12 cellular contexts compared by ENCODE assay signal in genomic region chr2:237154894-237155851, GRCh38.
DNase-seq lines count a peak whose midpoint lies in the region; ATAC-seq and TF ChIP-seq lines count a peak whose summit lies in the region.
"Had no signal": no experiment of that assay in that cellular context is flagged by ENCODE, and none has a peak within 500 bp of the region (broad histone marks: within the 10 kb centered on the region; RNA-seq: fewer than 3 reads in every experiment).

No MANE protein-coding gene starts in this region.

- H3K27me3 Mint-ChIP-seq in activated naive CD4-positive, alpha-beta T cell treated with anti-CD3 and anti-CD28 coated beads, Interleukin-2, amount 50 U/mL, for 24 hours: no peaks in the 10 kb centered on the region
- H3K27me3 Mint-ChIP-seq in activated naive CD4-positive, alpha-beta T cell treated with anti-CD3 and anti-CD28 coated beads, Interleukin-2, amount 10 ng/mL, durations not matched to agents 7 days and 5 days: peaks cover 23% of the 10 kb centered on the region
- H3K27me3 Mint-ChIP-seq in stimulated activated naive CD8-positive, alpha-beta T cell treated with anti-CD3 and anti-CD28 coated beads, Interleukin-15, amount 100 ng/mL, for 72 hours: no peaks in the 10 kb centered on the region

- peak overlapping the region; percentile 90 for H3K9ac ChIP-seq in IMR-90 (ENCODE audit: low read depth, low read length)

- CTCF ChIA-PET in activated naive CD4-positive, alpha-beta T cell treated with anti-CD3 and anti-CD28 coated beads, Interleukin-2, amount 10 ng/mL, durations not matched to agents 7 days and 5 days (lab: Charles Lee): interaction anchor here (0.7 to 5.5 kb wide), 10 partner anchors 73 to 417 kb away, joined by 3 to 30 read pairs (median 7); no protein-coding TSS in a partner anchor
- CTCF ChIA-PET in IMR-90 (lab: Yijun Ruan, JAX): interaction anchor here (0.8 to 1.7 kb wide), 4 partner anchors 10 to 316 kb away, joined by 3 to 4 read pairs (median 4); no protein-coding TSS in a partner anchor

- TF ChIP-seq RAD21 in IMR-90 (IDR thresholded peaks at IDR 0.05; ENCODE audit: low read length): no peak

- peak overlapping the region; percentile 90 for H2BK15ac ChIP-seq in IMR-90 (ENCODE audit: low read depth, low read length)

- peak overlapping the region; percentile 33 for H2AFZ ChIP-seq in IMR-90 (replicated peaks; ENCODE audit: low read length, poor library complexity)

- H3K27me3 ChIP-seq in IMR-90 (ENCODE audit: control insufficient read depth, insufficient read depth, low read length) (no peaks in the 10 kb centered on the region), esophagus squamous epithelium (peaks cover 0 to 21% (median 0%) of the 10 kb centered on the region in 4 donors)

- peak overlapping the region; percentile 100 for H4K91ac ChIP-seq in IMR-90 (ENCODE audit: insufficient read depth, low read depth, low read length)

- H4K8ac ChIP-seq in IMR-90 (ENCODE audit: low read depth in 2 of 2, low read length in 2 of 2): peak overlapping the region; percentile 98 to 99

- no peaks in the 10 kb centered on the region for H3K9me3 ChIP-seq in IMR-90 (ENCODE audit: control insufficient read depth, insufficient read depth, low read length)
- no peaks in the 10 kb centered on the region for H3K9me3 ChIP-seq in esophagus squamous epithelium

- no peak for ATAC-seq in IMR-90 (ENCODE audit: low read depth)
- peak; percentile 83 for ATAC-seq in stimulated activated naive CD8-positive, alpha-beta T cell treated with anti-CD3 and anti-CD28 coated beads, Interleukin-15, amount 100 ng/mL, for 72 hours

- POLR2A ChIA-PET in IMR-90 (lab: Charles Lee; ENCODE audit: unreplicated experiment): interaction anchor here (1.3 to 1.7 kb wide), 3 partner anchors 103 to 259 kb away, joined by 4 to 6 read pairs (median 5); partner anchors contain the start of gene COL6A3

- no peak overlapping the region for H3K4me3 Mint-ChIP-seq in activated naive CD4-positive, alpha-beta T cell treated with anti-CD3 and anti-CD28 coated beads, Interleukin-2, amount 50 U/mL, for 24 hours
- no peak overlapping the region for H3K4me3 Mint-ChIP-seq in activated naive CD4-positive, alpha-beta T cell treated with anti-CD3 and anti-CD28 coated beads, Interleukin-2, amount 10 ng/mL, durations not matched to agents 7 days and 5 days
- H3K4me3 Mint-ChIP-seq in stimulated activated naive CD8-positive, alpha-beta T cell treated with anti-CD3 and anti-CD28 coated beads, Interleukin-15, amount 100 ng/mL, for 72 hours: peak overlapping the region; percentile 33 to 51

- no peaks in the 10 kb centered on the region for H3K9me3 Mint-ChIP-seq in activated naive CD4-positive, alpha-beta T cell treated with anti-CD3 and anti-CD28 coated beads, Interleukin-2, amount 50 U/mL, for 24 hours
- no peaks in the 10 kb centered on the region for H3K9me3 Mint-ChIP-seq in activated naive CD4-positive, alpha-beta T cell treated with anti-CD3 and anti-CD28 coated beads, Interleukin-2, amount 10 ng/mL, durations not matched to agents 7 days and 5 days
- no peaks in the 10 kb centered on the region for H3K9me3 Mint-ChIP-seq in stimulated activated naive CD8-positive, alpha-beta T cell treated with anti-CD3 and anti-CD28 coated beads, Interleukin-15, amount 100 ng/mL, for 72 hours
- H3K9me3 Mint-ChIP-seq: CD4-positive, alpha-beta memory T cell had no signal

- H2BK5ac ChIP-seq in IMR-90 (ENCODE audit: low read depth, low read length, poor library complexity, severe bottlenecking): peak overlapping the region; percentile 98

- 75% methylated on average over 6 of the region's 10 CpGs; no CpG with 5 or more reads in 1 of the 2 experiments for WGBS in IMR-90 (ENCODE audit: extremely low coverage in 2 of 2, insufficient read length in 1 of 2), 2 experiments
- 65 to 72% methylated on average over 9 to 10 of the region's 10 CpGs for whole genome bisulfite sequencing in esophagus squamous epithelium, 2 donors

- H3K4me1 ChIP-seq in IMR-90 (ENCODE audit: control insufficient read depth, insufficient read depth, low read length): peaks cover 24% of the 10 kb centered on the region
- peaks cover 0 to 17% (median 1%) of the 10 kb centered on the region in 3 donors for H3K4me1 ChIP-seq in esophagus squamous epithelium

- no peaks in the 10 kb centered on the region for H4K20me1 ChIP-seq in IMR-90 (ENCODE audit: insufficient read depth, low read length)

- peak overlapping the region; percentile 99 for H2BK120ac ChIP-seq in IMR-90 (ENCODE audit: low read depth, low read length)

- TF ChIP-seq CTCF in IMR-90 (conservative IDR thresholded peaks at IDR 0.05; ENCODE audit: low read depth, low read length): no peak
- no peak for TF ChIP-seq CTCF in esophagus squamous epithelium (IDR thresholded peaks at IDR 0.05)

- H3K4ac ChIP-seq in IMR-90 (ENCODE audit: low read depth, low read length): peak overlapping the region; percentile 98

- DNase-seq in activated naive CD4-positive, alpha-beta T cell treated with anti-CD3 and anti-CD28 coated beads, Interleukin-2, amount 10 ng/mL, durations not matched to agents 7 days and 5 days: no peak
- no peak for DNase-seq in IMR-90
- DNase-seq in esophagus squamous epithelium (lab: John Stamatoyannopoulos, UW): no peak
- DNase-seq in stimulated activated naive CD8-positive, alpha-beta T cell treated with anti-CD3 and anti-CD28 coated beads, Interleukin-15, amount 100 ng/mL, for 72 hours: peak; percentile 43 to 72
- no peak for DNase-seq in NCI-H2171 treated with DMSO at 0.1 percent for 48 hours (lab: John Stamatoyannopoulos, UW)
- no peak for DNase-seq in NCI-H187 treated with DMSO at 0.1 percent for 48 hours (lab: John Stamatoyannopoulos, UW)
- DNase-seq in GM19238 (ENCODE audit: insufficient read length, low spot score): no peak
- DNase-seq: activated gamma-delta T cell; CD4-positive, alpha-beta memory T cell; NCI-H1092; SHP77 treated with DMSO at 0.1 percent for 48 hours had no signal

- in situ Hi-C loops in IMR-90 (cut with MboI; ENCODE audit: low sequenced_read_pairs): loop anchor here (10.0 kb wide), 1 partner anchor 320 kb away; no protein-coding TSS in a partner anchor

- peaks cover 18% of the 10 kb centered on the region for H3K9me1 ChIP-seq in IMR-90 (ENCODE audit: insufficient read depth, low read length)

- dilution Hi-C loops in IMR-90 (cut with HindIII; ENCODE audit: low sequenced_read_pairs, unreplicated experiment): no loop called here

- peak overlapping the region; percentile 97 for H3K23ac ChIP-seq in IMR-90 (ENCODE audit: low read depth, low read length)

- peak overlapping the region; percentile 86 for H4K5ac ChIP-seq in IMR-90 (ENCODE audit: low read depth, low read length)

- H3K79me1 ChIP-seq in IMR-90 (ENCODE audit: low read depth in 1 of 2, low read length in 2 of 2): peaks cover 5 to 41% of the 10 kb centered on the region in 2 experiments; a peak in 3 of 4 replicates

- no peaks in the 10 kb centered on the region for H3K36me3 ChIP-seq in IMR-90 (ENCODE audit: control insufficient read depth, insufficient read depth, low read length)
- no peaks in the 10 kb centered on the region for H3K36me3 ChIP-seq in esophagus squamous epithelium

- H3K56ac ChIP-seq in IMR-90 (ENCODE audit: extremely low read depth, insufficient read depth, low read length): peak overlapping the region; percentile 98

- H3K4me2 ChIP-seq in IMR-90 (ENCODE audit: low read depth, low read length): no peak overlapping the region

- no peaks in the 10 kb centered on the region for H3K36me3 Mint-ChIP-seq in activated naive CD4-positive, alpha-beta T cell treated with anti-CD3 and anti-CD28 coated beads, Interleukin-2, amount 50 U/mL, for 24 hours
- no peaks in the 10 kb centered on the region for H3K36me3 Mint-ChIP-seq in activated naive CD4-positive, alpha-beta T cell treated with anti-CD3 and anti-CD28 coated beads, Interleukin-2, amount 10 ng/mL, durations not matched to agents 7 days and 5 days
- H3K36me3 Mint-ChIP-seq: CD4-positive, alpha-beta memory T cell had no signal

- H3K4me3 ChIP-seq in IMR-90 (ENCODE audit: insufficient read depth, low read depth, low read length) (no peak overlapping the region), esophagus squamous epithelium (no peak overlapping the region)

- peak overlapping the region; percentile 60 for H3K27ac Mint-ChIP-seq in activated naive CD4-positive, alpha-beta T cell treated with anti-CD3 and anti-CD28 coated beads, Interleukin-2, amount 50 U/mL, for 24 hours
- no peak overlapping the region for H3K27ac Mint-ChIP-seq in activated naive CD4-positive, alpha-beta T cell treated with anti-CD3 and anti-CD28 coated beads, Interleukin-2, amount 10 ng/mL, durations not matched to agents 7 days and 5 days
- H3K27ac Mint-ChIP-seq in stimulated activated naive CD8-positive, alpha-beta T cell treated with anti-CD3 and anti-CD28 coated beads, Interleukin-15, amount 100 ng/mL, for 72 hours: peak overlapping the region; percentile 70 to 93
- H3K27ac Mint-ChIP-seq: CD4-positive, alpha-beta memory T cell had no signal

- peak overlapping the region; percentile 95 for H2BK20ac ChIP-seq in IMR-90 (ENCODE audit: low read depth, low read length)

- peaks cover 22% of the 10 kb centered on the region for H3K4me1 Mint-ChIP-seq in activated naive CD4-positive, alpha-beta T cell treated with anti-CD3 and anti-CD28 coated beads, Interleukin-2, amount 50 U/mL, for 24 hours
- peaks cover 14% of the 10 kb centered on the region for H3K4me1 Mint-ChIP-seq in activated naive CD4-positive, alpha-beta T cell treated with anti-CD3 and anti-CD28 coated beads, Interleukin-2, amount 10 ng/mL, durations not matched to agents 7 days and 5 days
- H3K4me1 Mint-ChIP-seq in stimulated activated naive CD8-positive, alpha-beta T cell treated with anti-CD3 and anti-CD28 coated beads, Interleukin-15, amount 100 ng/mL, for 72 hours: peaks cover 48% of the 10 kb centered on the region

- H3K14ac ChIP-seq in IMR-90 (replicated peaks; ENCODE audit: low read depth, low read length): peak overlapping the region; percentile 91

- H2AK9ac ChIP-seq in IMR-90 (replicated peaks; ENCODE audit: low read depth, low read length, poor library complexity): peak overlapping the region; percentile 88

- no TSS peak for BruUV-seq in IMR-90 (replicated peaks; lab: Mats Ljungman, UMichigan)

- H3K18ac ChIP-seq in IMR-90 (ENCODE audit: low read depth, low read length): peak overlapping the region; percentile 89

- peak overlapping the region; percentile 91 for H2AK5ac ChIP-seq in IMR-90 (ENCODE audit: low read depth, low read length)

- intact Hi-C loops in IMR-90 (cut with micrococcal nuclease) (loop anchor here (1.0 to 2.0 kb wide), 3 partner anchors 170 to 417 kb away; no protein-coding TSS in a partner anchor), esophagus squamous epithelium (cut with DNase I) (loop anchor here (10.0 kb wide), 1 partner anchor 320 kb away; no protein-coding TSS in a partner anchor)

- no peak for TF ChIP-seq POLR2A in IMR-90 (IDR thresholded peaks at IDR 0.05; ENCODE audit: low read depth, low read length)
- TF ChIP-seq POLR2A in esophagus squamous epithelium (IDR thresholded peaks at IDR 0.05): no peak

- H3K27ac ChIP-seq in IMR-90 (ENCODE audit: insufficient read depth, low read length) (peak overlapping the region; percentile 99), esophagus squamous epithelium (peak overlapping the region in 3 of 4 donors; percentile 42 to 68 (median 50))

TF ChIP-seq in IMR-90, 13 proteins besides CTCF, POLR2A, EP300 and RAD21 (continues in another document):
- TF ChIP-seq NFE2L2 (IDR thresholded peaks at IDR 0.05; ENCODE audit: low read depth, low read length) (no peak), CEBPB (IDR thresholded peaks at IDR 0.05; ENCODE audit: low read depth, low read length) (no peak), MAFK (IDR thresholded peaks at IDR 0.05; ENCODE audit: low read depth, low read length) (no peak)

Comparison
In these comparisons a context has a peak if more than half of its experiments do, and no peak if none do; other contexts are left out.
1. H3K4me3 Mint-ChIP-seq: peak in stimulated activated naive CD8-positive, alpha-beta T cell treated with anti-CD3 and anti-CD28 coated beads, Interleukin-15, amount 100 ng/mL, for 72 hours (2 of 2); none in activated naive CD4-positive, alpha-beta T cell treated with anti-CD3 and anti-CD28 coated beads, Interleukin-2, amount 50 U/mL, for 24 hours (single experiment) and activated naive CD4-positive, alpha-beta T cell treated with anti-CD3 and anti-CD28 coated beads, Interleukin-2, amount 10 ng/mL, durations not matched to agents 7 days and 5 days (single experiment).
2. DNase-seq: peak in stimulated activated naive CD8-positive, alpha-beta T cell treated with anti-CD3 and anti-CD28 coated beads, Interleukin-15, amount 100 ng/mL, for 72 hours (2 of 2); none in activated naive CD4-positive, alpha-beta T cell treated with anti-CD3 and anti-CD28 coated beads, Interleukin-2, amount 10 ng/mL, durations not matched to agents 7 days and 5 days (single experiment), IMR-90 (single experiment), esophagus squamous epithelium (single experiment), NCI-H2171 treated with DMSO at 0.1 percent for 48 hours (single experiment), NCI-H187 treated with DMSO at 0.1 percent for 48 hours (single experiment) and GM19238 (single experiment).